9 cellular contexts compared by ENCODE assay signal in genomic region chr12:57893460-57894353, GRCh38. TPM values are rescaled to one million over a fixed set of nuclear protein-coding genes. Genes with fewer than 3 reads are reported as not detected.
DNase-seq lines count a peak whose midpoint lies in the region; ATAC-seq and TF ChIP-seq lines count a peak whose summit lies in the region.
"Had no signal": no experiment of that assay in that cellular context is flagged by ENCODE, and none has a peak within 500 bp of the region (broad histone marks: within the 10 kb centered on the region; RNA-seq: fewer than 3 reads in every experiment).

No MANE protein-coding gene starts in this region.

- H3K27me3 Mint-ChIP-seq in neural crest cell (ENCODE audit: low read depth), result no peaks in the 10 kb centered on the region

- peak; percentile 22 for TF ChIP-seq CTCF in fibroblast of the aortic adventitia (IDR thresholded peaks at IDR 0.05; ENCODE audit: insufficient read depth, low read length)
- no peak for TF ChIP-seq CTCF in neural crest cell (conservative IDR thresholded peaks at IDR 0.05)

- peak overlapping the region; percentile 43 for H3K4me3 ChIP-seq in fibroblast of the aortic adventitia (ENCODE audit: low read depth, low read length)

- H3K9me3 Mint-ChIP-seq in neural crest cell, result no peaks in the 10 kb centered on the region

- ATAC-seq in HG03039 (IDR thresholded peaks at IDR 0.05; ENCODE audit: unreplicated experiment), result no peak

- peak overlapping the region; percentile 61 for H3K4me3 Mint-ChIP-seq in neural crest cell

- peak; percentile 5 for DNase-seq in NCI-H2227 (lab: John Stamatoyannopoulos, UW; ENCODE audit: unreplicated experiment)
- no peak for DNase-seq in NCI-H2227 treated with DMSO at 0.1 percent for 48 hours (lab: John Stamatoyannopoulos, UW)
- peak; percentile 58 for DNase-seq in T1000 (lab: John Stamatoyannopoulos, UW)
- DNase-seq in fibroblast of the aortic adventitia (ENCODE audit: low read depth), result peak; percentile 97
- peak; percentile 33 for DNase-seq in neural crest cell (ENCODE audit: low read depth, low spot score)
- no peak for DNase-seq in T-helper 9 cell
- DNase-seq in stimulated activated CD4-positive, alpha-beta T cell treated with anti-CD3 and anti-CD28 coated beads, Interleukin-1b, Interleukin-23, amount 100 ng/mL, for 48 hours, result no peak
- DNase-seq: DND-41 had no signal

- H3K36me3 Mint-ChIP-seq in neural crest cell (ENCODE audit: low read depth), result no peaks in the 10 kb centered on the region

- peak overlapping the region; percentile 90 for H3K27ac Mint-ChIP-seq in neural crest cell (ENCODE audit: unreplicated experiment)

- H3K4me1 Mint-ChIP-seq in neural crest cell, result peaks cover 55% of the 10 kb centered on the region

RNA-seq across cellular contexts. Expression of gene CTDSP2, which starts 47.2 kb away (rescaled TPM):
- 90.7 and 128 TPM in 2 replicates for total RNA-seq in fibroblast of the aortic adventitia (ENCODE audit: low replicate concordance)
- 83.2 and 83.4 TPM in 2 replicates for total RNA-seq in neural crest cell

RNA-seq across cellular contexts. Expression of gene ATP23, which starts 47.7 kb away (rescaled TPM):
- total RNA-seq in fibroblast of the aortic adventitia (ENCODE audit: low replicate concordance) (5.6 and 10.1 TPM in 2 replicates), neural crest cell (7.7 and 8.0 TPM in 2 replicates)

Comparison
In these comparisons a context has a peak if more than half of its experiments do, and no peak if none do; other contexts are left out.
1. DNase-seq: peak in NCI-H2227 (single experiment), T1000 (single experiment), fibroblast of the aortic adventitia (single experiment) and neural crest cell (single experiment); none in NCI-H2227 treated with DMSO at 0.1 percent for 48 hours (single experiment), T-helper 9 cell (single experiment) and stimulated activated CD4-positive, alpha-beta T cell treated with anti-CD3 and anti-CD28 coated beads, Interleukin-1b, Interleukin-23, amount 100 ng/mL, for 48 hours (single experiment).